ENCODE assay signal across 2 cellular contexts in the genomic region with DNA sequence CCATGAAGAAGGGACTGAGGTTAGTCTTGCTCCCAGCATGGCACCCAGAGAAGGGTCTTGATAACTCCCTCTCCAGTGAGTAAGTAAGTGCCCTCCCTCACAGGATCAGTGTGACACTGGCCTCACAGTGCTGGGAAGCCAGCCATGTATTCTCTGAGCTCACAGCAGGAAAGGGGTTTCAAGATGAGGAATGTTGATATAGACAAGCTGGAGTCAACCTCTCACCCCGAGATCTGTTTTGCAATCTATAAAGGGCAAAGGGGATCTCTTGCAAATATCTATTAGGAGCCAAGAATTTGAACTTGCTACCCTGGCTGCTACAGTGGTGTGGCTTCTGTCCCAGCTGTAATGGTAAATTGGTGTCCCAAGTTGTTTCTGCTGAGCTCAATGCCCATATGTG.
TF ChIP-seq lines count a peak whose summit lies in the region.

No MANE protein-coding gene starts in this region.

TF ChIP-seq in liver, 16 proteins besides CTCF, POLR2A, EP300 and RAD21 (continued from another document):
- TF ChIP-seq, protein P1, sequence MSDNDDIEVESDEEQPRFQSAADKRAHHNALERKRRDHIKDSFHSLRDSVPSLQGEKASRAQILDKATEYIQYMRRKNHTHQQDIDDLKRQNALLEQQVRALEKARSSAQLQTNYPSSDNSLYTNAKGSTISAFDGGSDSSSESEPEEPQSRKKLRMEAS (IDR thresholded peaks at IDR 0.05), result no peak

TF ChIP-seq in HepG2, 621 proteins besides CTCF, POLR2A, EP300 and RAD21 (continued from another document):
- TF ChIP-seq TFAP4 (IDR thresholded peaks at IDR 0.05; ENCODE audit: borderline replicate concordance, low read depth) (no peak), PRDM15 (CRISPR knock-in tag; IDR thresholded peaks at IDR 0.05) (no peak), RARG (CRISPR knock-in tag; IDR thresholded peaks at IDR 0.05; ENCODE audit: low read depth) (no peak), MBNL3 (CRISPR knock-in tag; conservative IDR thresholded peaks at IDR 0.05) (no peak), TRIM24 (CRISPR knock-in tag; IDR thresholded peaks at IDR 0.05) (no peak)
- TF ChIP-seq, protein P2, sequence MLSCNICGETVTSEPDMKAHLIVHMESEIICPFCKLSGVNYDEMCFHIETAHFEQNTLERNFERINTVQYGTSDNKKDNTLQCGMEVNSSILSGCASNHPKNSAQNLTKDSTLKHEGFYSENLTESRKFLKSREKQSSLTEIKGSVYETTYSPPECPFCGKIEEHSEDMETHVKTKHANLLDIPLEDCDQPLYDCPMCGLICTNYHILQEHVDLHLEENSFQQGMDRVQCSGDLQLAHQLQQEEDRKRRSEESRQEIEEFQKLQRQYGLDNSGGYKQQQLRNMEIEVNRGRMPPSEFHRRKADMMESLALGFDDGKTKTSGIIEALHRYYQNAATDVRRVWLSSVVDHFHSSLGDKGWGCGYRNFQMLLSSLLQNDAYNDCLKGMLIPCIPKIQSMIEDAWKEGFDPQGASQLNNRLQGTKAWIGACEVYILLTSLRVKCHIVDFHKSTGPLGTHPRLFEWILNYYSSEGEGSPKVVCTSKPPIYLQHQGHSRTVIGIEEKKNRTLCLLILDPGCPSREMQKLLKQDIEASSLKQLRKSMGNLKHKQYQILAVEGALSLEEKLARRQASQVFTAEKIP (CRISPR knock-in tag; IDR thresholded peaks at IDR 0.05; ENCODE audit: borderline replicate concordance), result no peak
